In genomic region chr9:13770956-13771355, GRCh38 we compare ENCODE assay signal across 26 cellular contexts.
"Had no signal": no experiment of that assay in that cellular context is flagged by ENCODE, and none has a peak within 500 bp of the region (broad histone marks: within the 10 kb centered on the region; RNA-seq: fewer than 3 reads in every experiment).

No MANE protein-coding gene starts in this region.

- H3K4me1 ChIP-seq: adrenal gland, ascending aorta, foreskin keratinocyte, left lung, sigmoid colon, testis, uterus had no signal

- H3K27ac ChIP-seq: adrenal gland, ascending aorta, brain microvascular endothelial cell, foreskin keratinocyte, left lung, sigmoid colon, testis, uterus had no signal

- H3K4me3 ChIP-seq: adrenal gland, ascending aorta, left lung, lung, sigmoid colon, testis, uterus had no signal

- DNase-seq: activated B cell treated with CpG ODN at 0.5 μM for 24 hours; activated CD4-positive, alpha-beta T cell treated with anti-CD3 and anti-CD28 coated beads for 36 hours; activated CD4-positive, alpha-beta T cell treated with anti-CD3 and anti-CD28 coated beads, Interleukin-2, amount 50 U/mL, for 4 hours; activated CD8-positive, alpha-beta memory T cell treated with anti-CD3 and anti-CD28 coated beads for 24 hours; activated CD8-positive, alpha-beta memory T cell treated with anti-CD3 and anti-CD28 coated beads, Interleukin-2, amount 50 U/mL, for 4 hours; activated naive CD4-positive, alpha-beta T cell; activated T-cell treated with anti-CD3 and anti-CD28 coated beads, Interleukin-2, amount 50 U/mL, for 24 hours; adrenal gland; brain microvascular endothelial cell; caudate nucleus; dermis blood vessel endothelial cell; effector CD8-positive, alpha-beta T cell; erythroblast; foreskin keratinocyte; hippocampal formation; kidney glomerular epithelial cell; left lung; naive B cell; sigmoid colon; stimulated activated CD4-positive, alpha-beta T cell treated with anti-CD3 and anti-CD28 coated beads, Interleukin-4, amount 100 ng/mL, for 1 hour; stimulated activated naive CD4-positive, alpha-beta T cell; testis; trophoblast cell; uterus had no signal

- H3K9me3 ChIP-seq: adrenal gland, ascending aorta, left lung, sigmoid colon, testis, uterus had no signal

- H3K27me3 ChIP-seq: adrenal gland, ascending aorta, brain microvascular endothelial cell, foreskin keratinocyte, left lung, sigmoid colon, testis, uterus had no signal

- H3K36me3 ChIP-seq: adrenal gland, ascending aorta, brain microvascular endothelial cell, left lung, sigmoid colon, uterus had no signal
